24 cellular contexts compared by ENCODE assay signal in genomic region chr6:137646506-137646905, GRCh38.
"Had no signal": no experiment of that assay in that cellular context is flagged by ENCODE, and none has a peak within 500 bp of the region (broad histone marks: within the 10 kb centered on the region; RNA-seq: fewer than 3 reads in every experiment).

No MANE protein-coding gene starts in this region.

- H3K27me3 ChIP-seq: breast epithelium, MG63, Peyer's patch, SJSA1 had no signal

- DNase-seq: activated B cell treated with CpG ODN at 0.5 μM for 24 hours; activated CD4-positive, alpha-beta memory T cell treated with anti-CD3 and anti-CD28 coated beads for 36 hours; activated CD4-positive, alpha-beta T cell treated with anti-CD3 and anti-CD28 coated beads, Interleukin-2, amount 10 ng/mL, durations not matched to agents 7 days and 5 days; activated CD8-positive, alpha-beta memory T cell treated with anti-CD3 and anti-CD28 coated beads for 24 hours; activated gamma-delta T cell; activated naive CD4-positive, alpha-beta T cell treated with anti-CD3 and anti-CD28 coated beads, Interleukin-2, amount 50 U/mL, for 16 hours; activated naive CD8-positive, alpha-beta T cell treated with anti-CD3 and anti-CD28 coated beads, Interleukin-2, amount 10 ng/mL, durations not matched to agents 7 days and 5 days; activated T-cell treated with anti-CD3 and anti-CD28 coated beads, Interleukin-2, amount 50 U/mL, for 4 hours; aorta; caudate nucleus; MG63; NCI-H1105; NCI-H1436; NCI-H187; NCI-H2081; NCI-H446; NCI-H524; Peyer's patch; SHP77; SW 1271; T-helper 9 cell had no signal

- H3K4me3 ChIP-seq: breast epithelium, MG63, Peyer's patch, SJSA1 had no signal

- H3K9me3 Mint-ChIP-seq: activated CD4-positive, alpha-beta memory T cell treated with anti-CD3 and anti-CD28 coated beads for 36 hours; activated T-cell treated with anti-CD3 and anti-CD28 coated beads, Interleukin-2, amount 50 U/mL, for 4 hours had no signal

- H3K4me1 ChIP-seq: breast epithelium had no signal

- H3K4me3 Mint-ChIP-seq: activated B cell treated with CpG ODN at 0.5 μM for 24 hours; activated CD4-positive, alpha-beta memory T cell treated with anti-CD3 and anti-CD28 coated beads for 36 hours; activated CD4-positive, alpha-beta T cell treated with anti-CD3 and anti-CD28 coated beads, Interleukin-2, amount 10 ng/mL, durations not matched to agents 7 days and 5 days; activated naive CD8-positive, alpha-beta T cell treated with anti-CD3 and anti-CD28 coated beads, Interleukin-2, amount 10 ng/mL, durations not matched to agents 7 days and 5 days; activated T-cell treated with anti-CD3 and anti-CD28 coated beads, Interleukin-2, amount 50 U/mL, for 4 hours had no signal

- H3K27ac ChIP-seq: breast epithelium, SJSA1 had no signal

- H3K36me3 Mint-ChIP-seq: activated CD4-positive, alpha-beta memory T cell treated with anti-CD3 and anti-CD28 coated beads for 36 hours; activated naive CD8-positive, alpha-beta T cell treated with anti-CD3 and anti-CD28 coated beads, Interleukin-2, amount 10 ng/mL, durations not matched to agents 7 days and 5 days had no signal

- H3K4me1 Mint-ChIP-seq: activated B cell treated with CpG ODN at 0.5 μM for 24 hours; activated CD4-positive, alpha-beta T cell treated with anti-CD3 and anti-CD28 coated beads, Interleukin-2, amount 10 ng/mL, durations not matched to agents 7 days and 5 days; activated naive CD8-positive, alpha-beta T cell treated with anti-CD3 and anti-CD28 coated beads, Interleukin-2, amount 10 ng/mL, durations not matched to agents 7 days and 5 days had no signal

- ATAC-seq: activated T-cell treated with anti-CD3 and anti-CD28 coated beads, Interleukin-2, amount 50 U/mL, for 4 hours; SK-N-SH treated with all-trans-retinoic acid at 6 μM for 48 hours had no signal

- H3K36me3 ChIP-seq: breast epithelium, MG63, Peyer's patch, SJSA1 had no signal

- H3K9me3 ChIP-seq: breast epithelium, MG63, Peyer's patch, SJSA1 had no signal

- H3K27ac Mint-ChIP-seq: activated B cell treated with CpG ODN at 0.5 μM for 24 hours; activated CD4-positive, alpha-beta memory T cell treated with anti-CD3 and anti-CD28 coated beads for 36 hours; activated CD4-positive, alpha-beta T cell treated with anti-CD3 and anti-CD28 coated beads, Interleukin-2, amount 10 ng/mL, durations not matched to agents 7 days and 5 days; activated naive CD8-positive, alpha-beta T cell treated with anti-CD3 and anti-CD28 coated beads, Interleukin-2, amount 10 ng/mL, durations not matched to agents 7 days and 5 days had no signal
